Comparison of ENCODE assay signal across 30 cellular contexts in genomic region chr13:28822161-28822560, GRCh38. TPM values are rescaled to one million over a fixed set of nuclear protein-coding genes. Genes with fewer than 3 reads are reported as not detected.
"Had no signal": no experiment of that assay in that cellular context is flagged by ENCODE, and none has a peak within 500 bp of the region (broad histone marks: within the 10 kb centered on the region; RNA-seq: fewer than 3 reads in every experiment).

No MANE protein-coding gene starts in this region.

- DNase-seq: activated CD4-positive, alpha-beta T cell treated with anti-CD3 and anti-CD28 coated beads for 36 hours; activated CD4-positive, CD25-positive, alpha-beta regulatory T cell; activated CD8-positive, alpha-beta T cell treated with anti-CD3 and anti-CD28 coated beads, Interleukin-2, amount 10 ng/mL, durations not matched to agents 7 days and 5 days; activated naive CD4-positive, alpha-beta T cell; activated T-cell treated with anti-CD3 and anti-CD28 coated beads for 4 hours; activated T-cell treated with anti-CD3 and anti-CD28 coated beads, Interleukin-2, amount 50 U/mL, for 72 hours; brain microvascular endothelial cell; effector CD4-positive, alpha-beta T cell; left cardiac atrium; left ventricle myocardium superior; naive B cell; nephron progenitor cell; pancreas; sigmoid colon; small intestine; stimulated activated CD4-positive, alpha-beta T cell treated with anti-CD3 and anti-CD28 coated beads, Interleukin-4, amount 100 ng/mL, for 24 hours; T-helper 1 cell; tibial artery; upper lobe of right lung had no signal

- H3K4me1 ChIP-seq: pancreas, prostate gland had no signal

- H3K27ac ChIP-seq: brain microvascular endothelial cell, hepatocyte, neutrophil, pancreas, prostate gland, sigmoid colon, tibial artery, upper lobe of right lung had no signal

- H3K36me3 ChIP-seq: brain microvascular endothelial cell, neutrophil, pancreas, prostate gland, sigmoid colon, tibial artery, upper lobe of right lung had no signal

- H3K27ac Mint-ChIP-seq: activated CD4-positive, alpha-beta T cell treated with anti-CD3 and anti-CD28 coated beads for 36 hours; activated CD8-positive, alpha-beta T cell treated with anti-CD3 and anti-CD28 coated beads, Interleukin-2, amount 10 ng/mL, durations not matched to agents 7 days and 5 days; activated naive CD4-positive, alpha-beta T cell treated with anti-CD3 and anti-CD28 coated beads, Interleukin-2, amount 50 U/mL, for 72 hours; activated T-cell treated with anti-CD3 and anti-CD28 coated beads, Interleukin-2, amount 50 U/mL, for 72 hours; dendritic cell treated with granulocyte-macrophage colony-stimulating factor and Interleukin-4, amounts not matched to agents 40 ng/mL and 50 ng/mL, for 4 days; naive B cell; nephron progenitor cell; stimulated activated effector memory CD8-positive, alpha-beta T cell treated with anti-CD3 and anti-CD28 coated beads, Interleukin-12 subunit alpha, Interleukin-12 subunit beta, amount 100 ng/mL, for 72 hours; stimulated activated naive CD8-positive, alpha-beta T cell treated with anti-CD3 and anti-CD28 coated beads, Interleukin-15, Interleukin-2, amounts not matched to agents 100 ng/mL and 50 ng/mL, for 24 hours; T-helper 2 cell treated with Interferon-gamma antibody and Interleukin-4, amounts not matched to agents 5 μg/mL and 100 μg/mL, for 36 hours had no signal

- H3K9me3 Mint-ChIP-seq: stimulated activated effector memory CD8-positive, alpha-beta T cell treated with anti-CD3 and anti-CD28 coated beads, Interleukin-12 subunit alpha, Interleukin-12 subunit beta, amount 100 ng/mL, for 72 hours had no signal

- H3K4me2 ChIP-seq: hepatocyte had no signal

- H3K4me3 ChIP-seq: hepatocyte, pancreas, prostate gland, sigmoid colon, tibial artery, upper lobe of right lung had no signal

- H3K36me3 Mint-ChIP-seq: stimulated activated effector memory CD8-positive, alpha-beta T cell treated with anti-CD3 and anti-CD28 coated beads, Interleukin-12 subunit alpha, Interleukin-12 subunit beta, amount 100 ng/mL, for 72 hours had no signal

- ATAC-seq: activated CD4-positive, alpha-beta T cell treated with anti-CD3 and anti-CD28 coated beads for 36 hours; activated CD8-positive, alpha-beta T cell treated with anti-CD3 and anti-CD28 coated beads, Interleukin-2, amount 10 ng/mL, durations not matched to agents 7 days and 5 days; activated naive CD4-positive, alpha-beta T cell treated with anti-CD3 and anti-CD28 coated beads, Interleukin-2, amount 50 U/mL, for 72 hours; activated T-cell treated with anti-CD3 and anti-CD28 coated beads, Interleukin-2, amount 50 U/mL, for 72 hours; left cardiac atrium; left ventricle myocardium superior; pancreas; stimulated activated effector memory CD8-positive, alpha-beta T cell treated with anti-CD3 and anti-CD28 coated beads, Interleukin-12 subunit alpha, Interleukin-12 subunit beta, amount 100 ng/mL, for 72 hours; upper lobe of right lung had no signal

- H3K4me3 Mint-ChIP-seq: activated CD4-positive, alpha-beta T cell treated with anti-CD3 and anti-CD28 coated beads for 36 hours; activated CD8-positive, alpha-beta T cell treated with anti-CD3 and anti-CD28 coated beads, Interleukin-2, amount 10 ng/mL, durations not matched to agents 7 days and 5 days; activated T-cell treated with anti-CD3 and anti-CD28 coated beads, Interleukin-2, amount 50 U/mL, for 72 hours; dendritic cell treated with granulocyte-macrophage colony-stimulating factor and Interleukin-4, amounts not matched to agents 40 ng/mL and 50 ng/mL, for 4 days; stimulated activated effector memory CD8-positive, alpha-beta T cell treated with anti-CD3 and anti-CD28 coated beads, Interleukin-12 subunit alpha, Interleukin-12 subunit beta, amount 100 ng/mL, for 72 hours; stimulated activated naive CD8-positive, alpha-beta T cell treated with anti-CD3 and anti-CD28 coated beads, Interleukin-15, Interleukin-2, amounts not matched to agents 100 ng/mL and 50 ng/mL, for 24 hours; T-helper 2 cell treated with Interferon-gamma antibody and Interleukin-4, amounts not matched to agents 5 μg/mL and 100 μg/mL, for 36 hours had no signal

- H3K79me2 ChIP-seq: hepatocyte had no signal

- H3K9me3 ChIP-seq: neutrophil, pancreas, prostate gland, tibial artery, upper lobe of right lung had no signal

- H3K4me1 Mint-ChIP-seq: nephron progenitor cell; stimulated activated effector memory CD8-positive, alpha-beta T cell treated with anti-CD3 and anti-CD28 coated beads, Interleukin-12 subunit alpha, Interleukin-12 subunit beta, amount 100 ng/mL, for 72 hours had no signal

- H2AFZ ChIP-seq: hepatocyte had no signal

RNA-seq across cellular contexts. Expression of gene MTUS2, which starts 2.0 kb away (rescaled TPM):
- total RNA-seq: activated CD8-positive, alpha-beta T cell treated with anti-CD3 and anti-CD28 coated beads, Interleukin-2, amount 10 ng/mL, durations not matched to agents 7 days and 5 days; activated naive CD4-positive, alpha-beta T cell treated with anti-CD3 and anti-CD28 coated beads, Interleukin-2, amount 50 U/mL, for 72 hours; epithelial cell of proximal tubule; lung microvascular endothelial cell; subcutaneous adipose tissue had no signal
